1 cellular context compared by ENCODE assay signal in genomic region chr7:148940702-148941597, GRCh38.
TF ChIP-seq lines count a peak whose summit lies in the region.

No MANE protein-coding gene starts in this region.

TF ChIP-seq in K562, 482 proteins besides CTCF, POLR2A, EP300 and RAD21 (continued from another document and continues in another):
- TF ChIP-seq UBTF (IDR thresholded peaks at IDR 0.05; ENCODE audit: borderline replicate concordance in 1 of 2, low read depth in 2 of 2, low read length in 2 of 2): peak in 1 of 2 experiments; percentile 68; a peak in 1 of 4 replicates
- TF ChIP-seq ZNF785 (CRISPR knock-in tag; IDR thresholded peaks at IDR 0.05): no peak
- TF ChIP-seq ADNP (tag; IDR thresholded peaks at IDR 0.05): no peak
- 0 out of 2 replicates have a peak, but pooled peaks have one; percentile 56 for TF ChIP-seq ETS1 (conservative IDR thresholded peaks at IDR 0.05; ENCODE audit: control insufficient read depth, low read depth, low read length)
- no peak; the same call in 1 of the 2 replicates for TF ChIP-seq ILF3 (IDR thresholded peaks at IDR 0.05; ENCODE audit: borderline replicate concordance)
- no peak for TF ChIP-seq HBP1 (CRISPR knock-in tag; IDR thresholded peaks at IDR 0.05)
- 0 out of 2 replicates have a peak, but pooled peaks have one; percentile 53 for TF ChIP-seq XRCC5 (IDR thresholded peaks at IDR 0.05; ENCODE audit: low read depth, low read length)
- TF ChIP-seq BRF2 (IDR thresholded peaks at IDR 0.05; ENCODE audit: borderline replicate concordance, insufficient read depth, insufficient read length): peak; percentile 93
- TF ChIP-seq ATF4 (CRISPR knock-in tag; IDR thresholded peaks at IDR 0.05): no peak
- TF ChIP-seq HDAC1 (IDR thresholded peaks at IDR 0.05): peak in 1 of 2 experiments; percentile 97; a peak in 3 of 4 replicates
- peak in 1 of 2 experiments; percentile 74; a peak in 2 of 4 replicates for TF ChIP-seq KDM4B (IDR thresholded peaks at IDR 0.05; ENCODE audit: borderline replicate concordance in 2 of 2, low read depth in 1 of 2)
- no peak for TF ChIP-seq ETS2 (tag; IDR thresholded peaks at IDR 0.05; ENCODE audit: borderline replicate concordance, poor library complexity, severe bottlenecking)
- no peak for TF ChIP-seq MCM7 (IDR thresholded peaks at IDR 0.05)
- no peak for TF ChIP-seq ZNF253 (CRISPR knock-in tag; conservative IDR thresholded peaks at IDR 0.05)
- peak; percentile 26; the same call in 1 of the 2 replicates for TF ChIP-seq CREB1 (IDR thresholded peaks at IDR 0.05)
- peak; percentile 64; the same call in 1 of the 2 replicates for TF ChIP-seq CREB1 (CRISPR knock-in tag; IDR thresholded peaks at IDR 0.05)
- no peak for TF ChIP-seq POLR2AphosphoS2 (IDR thresholded peaks at IDR 0.05; ENCODE audit: low read length)
- TF ChIP-seq HLTF (IDR thresholded peaks at IDR 0.05): no peak
- TF ChIP-seq NR2C2 (CRISPR knock-in tag; IDR thresholded peaks at IDR 0.05): peak; percentile 72
- peak; percentile 75; the same call in 1 of the 2 replicates for TF ChIP-seq NR2C2 (tag; IDR thresholded peaks at IDR 0.05)
- TF ChIP-seq SMAD1 (IDR thresholded peaks at IDR 0.05; ENCODE audit: low read depth, low read length, partially characterized antibody): peak; percentile 44
- TF ChIP-seq ZNF239 (CRISPR knock-in tag; IDR thresholded peaks at IDR 0.05): no peak
- TF ChIP-seq HES1 (IDR thresholded peaks at IDR 0.05; ENCODE audit: low read depth): peak; percentile 69; the same call in 1 of the 2 replicates
- TF ChIP-seq ZNF316 (IDR thresholded peaks at IDR 0.05): 0 out of 2 replicates have a peak, but pooled peaks have one; percentile 10
- peak; percentile 45; the same call in 1 of the 2 replicates for TF ChIP-seq ZNF24 (IDR thresholded peaks at IDR 0.05)
- peak; percentile 78 for TF ChIP-seq PRDM10 (IDR thresholded peaks at IDR 0.05; ENCODE audit: partially characterized antibody)
- no peak for TF ChIP-seq GATA2 (CRISPR knock-in tag; IDR thresholded peaks at IDR 0.05)
- peak in 1 of 2 experiments; percentile 92; a peak in 1 of 4 replicates for TF ChIP-seq TBL1XR1 (IDR thresholded peaks at IDR 0.05; ENCODE audit: low read length in 2 of 2)
- TF ChIP-seq PHTF2 (CRISPR knock-in tag; IDR thresholded peaks at IDR 0.05): no peak
- TF ChIP-seq FOXP1 (CRISPR knock-in tag; IDR thresholded peaks at IDR 0.05): 0 out of 2 replicates have a peak, but pooled peaks have one; percentile 79
- TF ChIP-seq DMBX1 (CRISPR knock-in tag; IDR thresholded peaks at IDR 0.05; ENCODE audit: borderline replicate concordance): no peak
- peak; percentile 84; the same call in 1 of the 2 replicates for TF ChIP-seq TFAP4 (CRISPR knock-in tag; IDR thresholded peaks at IDR 0.05; ENCODE audit: borderline replicate concordance)
- no peak for TF ChIP-seq ELK1 (CRISPR knock-in tag; IDR thresholded peaks at IDR 0.05)
- TF ChIP-seq XRCC3 (IDR thresholded peaks at IDR 0.05): no peak
- peak; percentile 40 for TF ChIP-seq DACH1 (IDR thresholded peaks at IDR 0.05; ENCODE audit: partially characterized antibody)
- peak; percentile 77; the same call in 1 of the 2 replicates for TF ChIP-seq ZNF263 (CRISPR knock-in tag; IDR thresholded peaks at IDR 0.05; ENCODE audit: borderline replicate concordance)
- no peak for TF ChIP-seq SREBF1 (IDR thresholded peaks at IDR 0.05; ENCODE audit: borderline replicate concordance, low read depth, low read length)
- no peak for TF ChIP-seq ZNF77 (CRISPR knock-in tag; IDR thresholded peaks at IDR 0.05)
- no peak for TF ChIP-seq SMAD2 (IDR thresholded peaks at IDR 0.05; ENCODE audit: low read depth, low read length)
- peak; percentile 67; the same call in 1 of the 2 replicates for TF ChIP-seq E2F1 (CRISPR knock-in tag; IDR thresholded peaks at IDR 0.05)
- peak in 1 of 2 experiments; percentile 86; a peak in 1 of 4 replicates for TF ChIP-seq CSDE1 (IDR thresholded peaks at IDR 0.05)
- TF ChIP-seq THRB (CRISPR knock-in tag; conservative IDR thresholded peaks at IDR 0.05): no peak; the same call in 1 of the 2 replicates
- peak; percentile 62 for TF ChIP-seq ZKSCAN8 (CRISPR knock-in tag; IDR thresholded peaks at IDR 0.05)
- peak; percentile 79 for TF ChIP-seq GABPB1 (CRISPR knock-in tag; IDR thresholded peaks at IDR 0.05)
- TF ChIP-seq SIX5 (IDR thresholded peaks at IDR 0.05; ENCODE audit: borderline replicate concordance in 1 of 2, insufficient read depth in 1 of 2, low read depth in 1 of 2, low read length in 2 of 2): no peak
- no peak for TF ChIP-seq DNMT1 (IDR thresholded peaks at IDR 0.05)
